ENCODE assay signal across 8 cellular contexts in genomic region chr1:18956189-18957135, GRCh38. TPM values are rescaled to one million over a fixed set of nuclear protein-coding genes. Genes with fewer than 3 reads are reported as not detected.
DNase-seq lines count a peak whose midpoint lies in the region; ATAC-seq and TF ChIP-seq lines count a peak whose summit lies in the region.

IFFO2 (minus strand) TSS chr1:18956676; CDS start chr1:18956332, 344 bp downstream.

- H3K4me3 ChIP-seq in HAP-1, result peak within 1 kb of the TSS; percentile 52
- H3K4me3 ChIP-seq in MM.1S (ENCODE audit: low read length), result peak within 1 kb of the TSS; percentile 84

- peak; percentile 49 to 75 for ATAC-seq in activated naive CD4-positive, alpha-beta T cell treated with anti-CD3 and anti-CD28 coated beads, Interleukin-2, amount 50 U/mL, for 72 hours
- ATAC-seq in omental fat pad (ENCODE audit: low FRiP score), result peak; percentile 95

- peaks cover 26% of the 10 kb centered on the region in 2 donors for H3K36me3 Mint-ChIP-seq in activated naive CD4-positive, alpha-beta T cell treated with anti-CD3 and anti-CD28 coated beads, Interleukin-2, amount 50 U/mL, for 72 hours

- H3K4me1 ChIP-seq in HAP-1 (peaks cover 9% of the 10 kb centered on the region), MM.1S (ENCODE audit: low read length) (peaks cover 26% of the 10 kb centered on the region)

- peak within 1 kb of the TSS; percentile 87 for H2AFZ ChIP-seq in MM.1S (ENCODE audit: low read length)

- no peak within 1 kb of the TSS for H3K27ac ChIP-seq in MM.1S (ENCODE audit: low read length)
- peak within 1 kb of the TSS; percentile 72 for H3K27ac ChIP-seq in temporal lobe (ENCODE audit: low read depth, low read length)

- H3K27me3 ChIP-seq in HAP-1 (ENCODE audit: low read depth) (peaks cover 13% of the 10 kb centered on the region), MM.1S (replicated peaks; ENCODE audit: insufficient read depth, low read length) (peaks cover 38% of the 10 kb centered on the region)

- H3K36me3 ChIP-seq in HAP-1 (replicated peaks) (no peaks in the 10 kb centered on the region), MM.1S (replicated peaks; ENCODE audit: insufficient read depth, low read length) (no peaks in the 10 kb centered on the region)

- H3F3A ChIP-seq in MM.1S (ENCODE audit: insufficient read depth, low read length), result peaks cover 15% of the 10 kb centered on the region; the same call in 1 of the 2 replicates

- no peaks in the 10 kb centered on the region for H3K9me3 Mint-ChIP-seq in activated naive CD4-positive, alpha-beta T cell treated with anti-CD3 and anti-CD28 coated beads, Interleukin-2, amount 50 U/mL, for 72 hours

- H3K9me3 ChIP-seq in HAP-1 (no peaks in the 10 kb centered on the region), MM.1S (replicated peaks; ENCODE audit: insufficient read depth, low read length) (no peaks in the 10 kb centered on the region)

- in situ Hi-C loops in HAP-1 (cut with MboI; ENCODE audit: low sequenced_read_pairs), result no loop called here

- TF ChIP-seq CTCF in MM.1S (IDR thresholded peaks at IDR 0.05; ENCODE audit: low read length) (no peak), omental fat pad (IDR thresholded peaks at IDR 0.05) (no peak)

- peak within 1 kb of the TSS; percentile 64 for H3K9ac ChIP-seq in MM.1S (ENCODE audit: low read length)

- peaks cover 37% of the 10 kb centered on the region for H3K79me2 ChIP-seq in MM.1S (ENCODE audit: low read length)

- H3K4me2 ChIP-seq in MM.1S (ENCODE audit: low read depth, low read length), result peak within 1 kb of the TSS; percentile 94

- DNase-seq in GF-D8 (lab: John Stamatoyannopoulos, UW) (peak; percentile 62), HAP-1 (ENCODE audit: low spot score in 2 of 2) (peak; percentile 86 to 99), MM.1S (peak; percentile 90), SKM-1 treated with dmso at 0.1 percent for 144 hours (lab: John Stamatoyannopoulos, UW; ENCODE audit: unreplicated experiment) (peak; percentile 89), glomerular endothelial cell (ENCODE audit: extremely low read depth, low read depth, low spot score) (no peak), omental fat pad (ENCODE audit: low spot score) (peak; percentile 95)
- DNase-seq in activated naive CD4-positive, alpha-beta T cell treated with anti-CD3 and anti-CD28 coated beads, Interleukin-2, amount 50 U/mL, for 72 hours (ENCODE audit: low spot score in 2 of 2), result peak; percentile 96 to 100

- H3K27ac Mint-ChIP-seq in activated naive CD4-positive, alpha-beta T cell treated with anti-CD3 and anti-CD28 coated beads, Interleukin-2, amount 50 U/mL, for 72 hours, result peak within 1 kb of the TSS; percentile 87 to 96

- H3K9me2 ChIP-seq in MM.1S (replicated peaks; ENCODE audit: insufficient read depth, low read length), result no peaks in the 10 kb centered on the region

- no peaks in the 10 kb centered on the region for H4K20me1 ChIP-seq in MM.1S (ENCODE audit: insufficient read depth, low read length)

RNA-seq across cellular contexts. Expression of gene IFFO2, which starts in this region (rescaled TPM):
- 10 to 100 TPM; 27.3 to 41.7 TPM for total RNA-seq in activated naive CD4-positive, alpha-beta T cell treated with anti-CD3 and anti-CD28 coated beads, Interleukin-2, amount 50 U/mL, for 72 hours
- total RNA-seq in glomerular endothelial cell, result 34.4 and 36.6 TPM in 2 replicates
- total RNA-seq in omental fat pad, result 10 to 100 TPM in 1 of 4 donors, 1 to 10 TPM in 3; 2.3 to 12.9 (median 7.7) TPM
- total RNA-seq in temporal lobe, result 6.9 TPM
